ENCODE assay signal across 19 cellular contexts in the genomic region with DNA sequence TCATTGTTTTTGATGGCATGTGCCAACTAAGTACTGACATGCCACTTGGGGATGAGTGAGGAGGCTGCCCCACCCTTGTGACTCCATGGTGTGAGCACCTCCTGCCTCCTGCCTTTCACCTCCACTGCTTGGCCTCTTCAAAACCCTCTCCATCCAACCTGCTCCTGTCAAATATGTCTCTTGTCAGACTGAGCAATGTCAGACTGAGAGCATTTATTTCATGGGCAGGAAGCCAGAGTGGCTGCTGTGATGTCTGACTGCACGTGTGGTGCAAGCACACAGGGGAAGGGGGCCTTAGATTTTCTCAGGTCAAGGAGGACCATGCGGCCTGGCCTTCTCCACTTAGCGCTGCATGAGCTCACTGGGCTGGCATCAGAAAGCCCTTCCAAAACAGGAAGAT.
DNase-seq lines count a peak whose midpoint lies in the region; ATAC-seq, FAIRE-seq and TF ChIP-seq lines count a peak whose summit lies in the region.
"Had no signal": no experiment of that assay in that cellular context is flagged by ENCODE, and none has a peak within 500 bp of the region (broad histone marks: within the 10 kb centered on the region; RNA-seq: fewer than 3 reads in every experiment).

No MANE protein-coding gene starts in this region.

- ATAC-seq in GM21717 (IDR thresholded peaks at IDR 0.05; ENCODE audit: unreplicated experiment), result no peak
- ATAC-seq: K562; stimulated activated naive CD8-positive, alpha-beta T cell treated with anti-CD3 and anti-CD28 coated beads, Interleukin-15, Interleukin-2, amounts not matched to agents 100 U/mL and 50 U/mL, for 24 hours had no signal

- H3K4me2 ChIP-seq in skeletal muscle satellite cell (ENCODE audit: low read length), result no peak overlapping the region

- H3K4me3 ChIP-seq in bronchial epithelial cell (ENCODE audit: low read depth, low read length), result no peak overlapping the region
- H3K4me3 ChIP-seq in skeletal muscle satellite cell (ENCODE audit: low read length), result no peak overlapping the region
- H3K4me3 ChIP-seq: K562, SJCRH30 had no signal

- H3K36me3 ChIP-seq in bronchial epithelial cell (ENCODE audit: control insufficient read depth, insufficient read depth, low read length) (no peaks in the 10 kb centered on the region), skeletal muscle satellite cell (ENCODE audit: insufficient read depth, low read length) (peaks cover 62% of the 10 kb centered on the region)

- peak; percentile 10 for DNase-seq in M059J (ENCODE audit: low read depth)
- peak; percentile 29 for DNase-seq in bronchial epithelial cell (ENCODE audit: low read depth)
- peak; percentile 60 for DNase-seq in iris pigment epithelial cell (ENCODE audit: low read depth)
- DNase-seq in activated CD4-positive, alpha-beta T cell treated with anti-CD3 and anti-CD28 coated beads, Interleukin-2, amount 50 U/mL, for 1 hour, result no peak
- no peak for DNase-seq in UCSD-AML1 (lab: John Stamatoyannopoulos, UW; ENCODE audit: unreplicated experiment)
- DNase-seq in HuH-7 (ENCODE audit: low spot score), result no peak
- DNase-seq: activated CD4-positive, alpha-beta T cell treated with anti-CD3 and anti-CD28 coated beads, Interleukin-2, amount 10 ng/mL, durations not matched to agents 7 days and 5 days; activated naive CD8-positive, alpha-beta T cell treated with anti-CD3 and anti-CD28 coated beads, Interleukin-2, amount 10 ng/mL, durations not matched to agents 7 days and 5 days; activated T-cell treated with anti-CD3 and anti-CD28 coated beads, Interleukin-2, amount 50 U/mL, for 1 hour; central memory CD4-positive, alpha-beta T cell; DMS 273 treated with DMSO at 0.1 percent for 48 hours; NCI-H1105; SJCRH30; stimulated activated CD4-positive, alpha-beta T cell treated with anti-CD3 and anti-CD28 coated beads, Interleukin-12 subunit alpha, Interleukin-12 subunit beta, amount 100 ng/mL, for 4 hours; stimulated activated naive CD8-positive, alpha-beta T cell treated with anti-CD3 and anti-CD28 coated beads, Interleukin-15, Interleukin-2, amounts not matched to agents 100 U/mL and 50 U/mL, for 24 hours; T1000 had no signal

- peaks cover 53% of the 10 kb centered on the region for H3K4me1 ChIP-seq in skeletal muscle satellite cell (ENCODE audit: control insufficient read depth, insufficient read depth, low read length)

- no peak for FAIRE-seq in bronchial epithelial cell (lab: Jason Lieb, UNC)
- FAIRE-seq: K562 had no signal

- no peak for TF ChIP-seq CTCF in bronchial epithelial cell (IDR thresholded peaks at IDR 0.05; ENCODE audit: insufficient read depth, low read length, severe bottlenecking)

- H3K27me3 ChIP-seq in bronchial epithelial cell (ENCODE audit: control insufficient read depth, insufficient read depth, low read length) (no peaks in the 10 kb centered on the region), skeletal muscle satellite cell (ENCODE audit: control insufficient read depth, insufficient read depth, low read length) (no peaks in the 10 kb centered on the region)
- H3K27me3 ChIP-seq: SJCRH30 had no signal

- H3K9me3 ChIP-seq in skeletal muscle satellite cell (replicated peaks; ENCODE audit: low read length), result no peaks in the 10 kb centered on the region
- H3K9me3 ChIP-seq: SJCRH30 had no signal

- H3K9ac ChIP-seq in skeletal muscle satellite cell (ENCODE audit: low read depth, low read length), result peak overlapping the region; percentile 35

Comparison
In these comparisons a context has a peak if more than half of its experiments do, and no peak if none do; other contexts are left out.
1. DNase-seq: peak in M059J (single experiment), bronchial epithelial cell (single experiment) and iris pigment epithelial cell (single experiment); none in activated CD4-positive, alpha-beta T cell treated with anti-CD3 and anti-CD28 coated beads, Interleukin-2, amount 50 U/mL, for 1 hour (single experiment), UCSD-AML1 (single experiment) and HuH-7 (single experiment).